Comparison of ENCODE assay signal across 1 cellular context in the genomic region with DNA sequence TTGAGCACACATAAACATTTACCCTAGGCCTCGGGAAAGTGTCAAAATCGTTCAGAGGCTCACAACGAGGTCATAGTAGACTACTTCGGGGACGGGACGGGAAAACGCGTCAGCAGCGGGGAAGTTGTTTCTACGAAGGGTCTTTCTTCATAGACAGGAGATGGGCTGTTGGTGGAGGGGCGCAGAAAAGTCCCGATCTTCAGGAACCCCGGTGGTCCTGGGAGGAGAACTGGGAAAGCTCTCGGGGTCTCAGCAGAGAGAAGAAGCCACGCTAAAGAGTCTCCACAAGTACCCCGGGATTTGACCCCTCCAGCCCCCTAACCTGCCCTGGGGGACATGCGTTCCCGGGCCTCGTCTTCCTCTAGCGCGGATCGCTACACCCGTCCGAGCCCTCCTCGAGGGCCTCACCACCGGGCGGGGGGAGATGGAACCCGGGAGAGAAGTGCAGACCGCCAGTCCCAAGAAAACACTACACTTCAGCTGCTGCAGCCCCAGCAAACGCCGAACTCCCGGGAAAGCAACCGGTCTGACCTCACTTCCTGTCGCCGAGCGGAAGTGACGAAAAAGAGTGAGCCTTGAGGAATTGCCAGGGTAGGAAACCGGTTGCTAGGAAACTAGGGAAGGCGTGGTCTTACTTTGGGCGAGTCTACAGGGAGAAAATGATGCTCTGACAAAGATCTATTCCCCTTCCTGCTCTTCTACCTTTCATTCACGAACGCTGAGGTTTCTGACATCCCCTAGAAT.
TF ChIP-seq lines count a peak whose summit lies in the region.

A gene (minus strand): TSS at position 534 of the 744 bp plus-strand sequence. CDS start 1,611 bp downstream, outside the sequence.

TF ChIP-seq in HepG2, 621 proteins besides CTCF, POLR2A, EP300 and RAD21 (continued from another document and continues in another):
- TF ChIP-seq, protein P1, sequence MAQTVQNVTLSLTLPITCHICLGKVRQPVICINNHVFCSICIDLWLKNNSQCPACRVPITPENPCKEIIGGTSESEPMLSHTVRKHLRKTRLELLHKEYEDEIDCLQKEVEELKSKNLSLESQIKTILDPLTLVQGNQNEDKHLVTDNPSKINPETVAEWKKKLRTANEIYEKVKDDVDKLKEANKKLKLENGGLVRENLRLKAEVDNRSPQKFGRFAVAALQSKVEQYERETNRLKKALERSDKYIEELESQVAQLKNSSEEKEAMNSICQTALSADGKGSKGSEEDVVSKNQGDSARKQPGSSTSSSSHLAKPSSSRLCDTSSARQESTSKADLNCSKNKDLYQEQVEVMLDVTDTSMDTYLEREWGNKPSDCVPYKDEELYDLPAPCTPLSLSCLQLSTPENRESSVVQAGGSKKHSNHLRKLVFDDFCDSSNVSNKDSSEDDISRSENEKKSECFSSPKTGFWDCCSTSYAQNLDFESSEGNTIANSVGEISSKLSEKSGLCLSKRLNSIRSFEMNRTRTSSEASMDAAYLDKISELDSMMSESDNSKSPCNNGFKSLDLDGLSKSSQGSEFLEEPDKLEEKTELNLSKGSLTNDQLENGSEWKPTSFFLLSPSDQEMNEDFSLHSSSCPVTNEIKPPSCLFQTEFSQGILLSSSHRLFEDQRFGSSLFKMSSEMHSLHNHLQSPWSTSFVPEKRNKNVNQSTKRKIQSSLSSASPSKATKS (CRISPR knock-in tag; IDR thresholded peaks at IDR 0.05) = no peak
- peak; percentile 72 for TF ChIP-seq NAIF1 (CRISPR knock-in tag; IDR thresholded peaks at IDR 0.05; ENCODE audit: borderline replicate concordance)
- TF ChIP-seq ZNF343 (CRISPR knock-in tag; IDR thresholded peaks at IDR 0.05) = no peak
- TF ChIP-seq, protein P2, sequence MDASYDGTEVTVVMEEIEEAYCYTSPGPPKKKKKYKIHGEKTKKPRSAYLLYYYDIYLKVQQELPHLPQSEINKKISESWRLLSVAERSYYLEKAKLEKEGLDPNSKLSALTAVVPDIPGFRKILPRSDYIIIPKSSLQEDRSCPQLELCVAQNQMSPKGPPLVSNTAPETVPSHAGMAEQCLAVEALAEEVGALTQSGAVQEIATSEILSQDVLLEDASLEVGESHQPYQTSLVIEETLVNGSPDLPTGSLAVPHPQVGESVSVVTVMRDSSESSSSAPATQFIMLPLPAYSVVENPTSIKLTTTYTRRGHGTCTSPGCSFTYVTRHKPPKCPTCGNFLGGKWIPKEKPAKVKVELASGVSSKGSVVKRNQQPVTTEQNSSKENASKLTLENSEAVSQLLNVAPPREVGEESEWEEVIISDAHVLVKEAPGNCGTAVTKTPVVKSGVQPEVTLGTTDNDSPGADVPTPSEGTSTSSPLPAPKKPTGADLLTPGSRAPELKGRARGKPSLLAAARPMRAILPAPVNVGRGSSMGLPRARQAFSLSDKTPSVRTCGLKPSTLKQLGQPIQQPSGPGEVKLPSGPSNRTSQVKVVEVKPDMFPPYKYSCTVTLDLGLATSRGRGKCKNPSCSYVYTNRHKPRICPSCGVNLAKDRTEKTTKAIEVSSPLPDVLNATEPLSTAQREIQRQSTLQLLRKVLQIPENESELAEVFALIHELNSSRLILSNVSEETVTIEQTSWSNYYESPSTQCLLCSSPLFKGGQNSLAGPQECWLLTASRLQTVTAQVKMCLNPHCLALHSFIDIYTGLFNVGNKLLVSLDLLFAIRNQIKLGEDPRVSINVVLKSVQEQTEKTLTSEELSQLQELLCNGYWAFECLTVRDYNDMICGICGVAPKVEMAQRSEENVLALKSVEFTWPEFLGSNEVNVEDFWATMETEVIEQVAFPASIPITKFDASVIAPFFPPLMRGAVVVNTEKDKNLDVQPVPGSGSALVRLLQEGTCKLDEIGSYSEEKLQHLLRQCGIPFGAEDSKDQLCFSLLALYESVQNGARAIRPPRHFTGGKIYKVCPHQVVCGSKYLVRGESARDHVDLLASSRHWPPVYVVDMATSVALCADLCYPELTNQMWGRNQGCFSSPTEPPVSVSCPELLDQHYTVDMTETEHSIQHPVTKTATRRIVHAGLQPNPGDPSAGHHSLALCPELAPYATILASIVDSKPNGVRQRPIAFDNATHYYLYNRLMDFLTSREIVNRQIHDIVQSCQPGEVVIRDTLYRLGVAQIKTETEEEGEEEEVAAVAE (CRISPR knock-in tag; IDR thresholded peaks at IDR 0.05; ENCODE audit: borderline replicate concordance) = 0 out of 2 replicates have a peak, but pooled peaks have one; percentile 37
- TF ChIP-seq ELF1 (CRISPR knock-in tag; IDR thresholded peaks at IDR 0.05) = peak; percentile 73
- TF ChIP-seq, protein P3, sequence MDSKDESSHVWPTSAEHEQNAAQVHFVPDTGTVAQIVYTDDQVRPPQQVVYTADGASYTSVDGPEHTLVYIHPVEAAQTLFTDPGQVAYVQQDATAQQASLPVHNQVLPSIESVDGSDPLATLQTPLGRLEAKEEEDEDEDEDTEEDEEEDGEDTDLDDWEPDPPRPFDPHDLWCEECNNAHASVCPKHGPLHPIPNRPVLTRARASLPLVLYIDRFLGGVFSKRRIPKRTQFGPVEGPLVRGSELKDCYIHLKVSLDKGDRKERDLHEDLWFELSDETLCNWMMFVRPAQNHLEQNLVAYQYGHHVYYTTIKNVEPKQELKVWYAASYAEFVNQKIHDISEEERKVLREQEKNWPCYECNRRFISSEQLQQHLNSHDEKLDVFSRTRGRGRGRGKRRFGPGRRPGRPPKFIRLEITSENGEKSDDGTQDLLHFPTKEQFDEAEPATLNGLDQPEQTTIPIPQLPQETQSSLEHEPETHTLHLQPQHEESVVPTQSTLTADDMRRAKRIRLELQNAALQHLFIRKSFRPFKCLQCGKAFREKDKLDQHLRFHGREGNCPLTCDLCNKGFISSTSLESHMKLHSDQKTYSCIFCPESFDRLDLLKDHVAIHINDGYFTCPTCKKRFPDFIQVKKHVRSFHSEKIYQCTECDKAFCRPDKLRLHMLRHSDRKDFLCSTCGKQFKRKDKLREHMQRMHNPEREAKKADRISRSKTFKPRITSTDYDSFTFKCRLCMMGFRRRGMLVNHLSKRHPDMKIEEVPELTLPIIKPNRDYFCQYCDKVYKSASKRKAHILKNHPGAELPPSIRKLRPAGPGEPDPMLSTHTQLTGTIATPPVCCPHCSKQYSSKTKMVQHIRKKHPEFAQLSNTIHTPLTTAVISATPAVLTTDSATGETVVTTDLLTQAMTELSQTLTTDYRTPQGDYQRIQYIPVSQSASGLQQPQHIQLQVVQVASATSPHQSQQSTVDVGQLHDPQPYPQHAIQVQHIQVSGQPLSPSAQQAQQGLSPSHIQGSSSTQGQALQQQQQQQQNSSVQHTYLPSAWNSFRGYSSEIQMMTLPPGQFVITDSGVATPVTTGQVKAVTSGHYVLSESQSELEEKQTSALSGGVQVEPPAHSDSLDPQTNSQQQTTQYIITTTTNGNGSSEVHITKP (CRISPR knock-in tag; IDR thresholded peaks at IDR 0.05; ENCODE audit: low read depth) = no peak
- no peak for TF ChIP-seq ZNF292 (CRISPR knock-in tag; IDR thresholded peaks at IDR 0.05; ENCODE audit: borderline replicate concordance, low read depth)
- peak; percentile 66 for TF ChIP-seq RFX1 (IDR thresholded peaks at IDR 0.05)
- TF ChIP-seq SKI (IDR thresholded peaks at IDR 0.05; ENCODE audit: partially characterized antibody) = no peak
- no peak for TF ChIP-seq GFI1 (CRISPR knock-in tag; IDR thresholded peaks at IDR 0.05; ENCODE audit: borderline replicate concordance)
- TF ChIP-seq ZNF589 (CRISPR knock-in tag; conservative IDR thresholded peaks at IDR 0.05) = no peak
- TF ChIP-seq, protein P4, sequence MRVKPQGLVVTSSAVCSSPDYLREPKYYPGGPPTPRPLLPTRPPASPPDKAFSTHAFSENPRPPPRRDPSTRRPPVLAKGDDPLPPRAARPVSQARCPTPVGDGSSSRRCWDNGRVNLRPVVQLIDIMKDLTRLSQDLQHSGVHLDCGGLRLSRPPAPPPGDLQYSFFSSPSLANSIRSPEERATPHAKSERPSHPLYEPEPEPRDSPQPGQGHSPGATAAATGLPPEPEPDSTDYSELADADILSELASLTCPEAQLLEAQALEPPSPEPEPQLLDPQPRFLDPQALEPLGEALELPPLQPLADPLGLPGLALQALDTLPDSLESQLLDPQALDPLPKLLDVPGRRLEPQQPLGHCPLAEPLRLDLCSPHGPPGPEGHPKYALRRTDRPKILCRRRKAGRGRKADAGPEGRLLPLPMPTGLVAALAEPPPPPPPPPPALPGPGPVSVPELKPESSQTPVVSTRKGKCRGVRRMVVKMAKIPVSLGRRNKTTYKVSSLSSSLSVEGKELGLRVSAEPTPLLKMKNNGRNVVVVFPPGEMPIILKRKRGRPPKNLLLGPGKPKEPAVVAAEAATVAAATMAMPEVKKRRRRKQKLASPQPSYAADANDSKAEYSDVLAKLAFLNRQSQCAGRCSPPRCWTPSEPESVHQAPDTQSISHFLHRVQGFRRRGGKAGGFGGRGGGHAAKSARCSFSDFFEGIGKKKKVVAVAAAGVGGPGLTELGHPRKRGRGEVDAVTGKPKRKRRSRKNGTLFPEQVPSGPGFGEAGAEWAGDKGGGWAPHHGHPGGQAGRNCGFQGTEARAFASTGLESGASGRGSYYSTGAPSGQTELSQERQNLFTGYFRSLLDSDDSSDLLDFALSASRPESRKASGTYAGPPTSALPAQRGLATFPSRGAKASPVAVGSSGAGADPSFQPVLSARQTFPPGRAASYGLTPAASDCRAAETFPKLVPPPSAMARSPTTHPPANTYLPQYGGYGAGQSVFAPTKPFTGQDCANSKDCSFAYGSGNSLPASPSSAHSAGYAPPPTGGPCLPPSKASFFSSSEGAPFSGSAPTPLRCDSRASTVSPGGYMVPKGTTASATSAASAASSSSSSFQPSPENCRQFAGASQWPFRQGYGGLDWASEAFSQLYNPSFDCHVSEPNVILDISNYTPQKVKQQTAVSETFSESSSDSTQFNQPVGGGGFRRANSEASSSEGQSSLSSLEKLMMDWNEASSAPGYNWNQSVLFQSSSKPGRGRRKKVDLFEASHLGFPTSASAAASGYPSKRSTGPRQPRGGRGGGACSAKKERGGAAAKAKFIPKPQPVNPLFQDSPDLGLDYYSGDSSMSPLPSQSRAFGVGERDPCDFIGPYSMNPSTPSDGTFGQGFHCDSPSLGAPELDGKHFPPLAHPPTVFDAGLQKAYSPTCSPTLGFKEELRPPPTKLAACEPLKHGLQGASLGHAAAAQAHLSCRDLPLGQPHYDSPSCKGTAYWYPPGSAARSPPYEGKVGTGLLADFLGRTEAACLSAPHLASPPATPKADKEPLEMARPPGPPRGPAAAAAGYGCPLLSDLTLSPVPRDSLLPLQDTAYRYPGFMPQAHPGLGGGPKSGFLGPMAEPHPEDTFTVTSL (CRISPR knock-in tag; IDR thresholded peaks at IDR 0.05; ENCODE audit: borderline replicate concordance) = no peak
- no peak for TF ChIP-seq ZNF720 (CRISPR knock-in tag; IDR thresholded peaks at IDR 0.05)
- TF ChIP-seq ZFP62 (CRISPR knock-in tag; IDR thresholded peaks at IDR 0.05) = no peak
- TF ChIP-seq, protein P5, sequence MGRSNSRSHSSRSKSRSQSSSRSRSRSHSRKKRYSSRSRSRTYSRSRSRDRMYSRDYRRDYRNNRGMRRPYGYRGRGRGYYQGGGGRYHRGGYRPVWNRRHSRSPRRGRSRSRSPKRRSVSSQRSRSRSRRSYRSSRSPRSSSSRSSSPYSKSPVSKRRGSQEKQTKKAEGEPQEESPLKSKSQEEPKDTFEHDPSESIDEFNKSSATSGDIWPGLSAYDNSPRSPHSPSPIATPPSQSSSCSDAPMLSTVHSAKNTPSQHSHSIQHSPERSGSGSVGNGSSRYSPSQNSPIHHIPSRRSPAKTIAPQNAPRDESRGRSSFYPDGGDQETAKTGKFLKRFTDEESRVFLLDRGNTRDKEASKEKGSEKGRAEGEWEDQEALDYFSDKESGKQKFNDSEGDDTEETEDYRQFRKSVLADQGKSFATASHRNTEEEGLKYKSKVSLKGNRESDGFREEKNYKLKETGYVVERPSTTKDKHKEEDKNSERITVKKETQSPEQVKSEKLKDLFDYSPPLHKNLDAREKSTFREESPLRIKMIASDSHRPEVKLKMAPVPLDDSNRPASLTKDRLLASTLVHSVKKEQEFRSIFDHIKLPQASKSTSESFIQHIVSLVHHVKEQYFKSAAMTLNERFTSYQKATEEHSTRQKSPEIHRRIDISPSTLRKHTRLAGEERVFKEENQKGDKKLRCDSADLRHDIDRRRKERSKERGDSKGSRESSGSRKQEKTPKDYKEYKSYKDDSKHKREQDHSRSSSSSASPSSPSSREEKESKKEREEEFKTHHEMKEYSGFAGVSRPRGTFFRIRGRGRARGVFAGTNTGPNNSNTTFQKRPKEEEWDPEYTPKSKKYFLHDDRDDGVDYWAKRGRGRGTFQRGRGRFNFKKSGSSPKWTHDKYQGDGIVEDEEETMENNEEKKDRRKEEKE (IDR thresholded peaks at IDR 0.05) = no peak
- TF ChIP-seq, protein P6, sequence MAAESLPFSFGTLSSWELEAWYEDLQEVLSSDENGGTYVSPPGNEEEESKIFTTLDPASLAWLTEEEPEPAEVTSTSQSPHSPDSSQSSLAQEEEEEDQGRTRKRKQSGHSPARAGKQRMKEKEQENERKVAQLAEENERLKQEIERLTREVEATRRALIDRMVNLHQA (CRISPR knock-in tag; IDR thresholded peaks at IDR 0.05) = no peak
- TF ChIP-seq, protein P7, sequence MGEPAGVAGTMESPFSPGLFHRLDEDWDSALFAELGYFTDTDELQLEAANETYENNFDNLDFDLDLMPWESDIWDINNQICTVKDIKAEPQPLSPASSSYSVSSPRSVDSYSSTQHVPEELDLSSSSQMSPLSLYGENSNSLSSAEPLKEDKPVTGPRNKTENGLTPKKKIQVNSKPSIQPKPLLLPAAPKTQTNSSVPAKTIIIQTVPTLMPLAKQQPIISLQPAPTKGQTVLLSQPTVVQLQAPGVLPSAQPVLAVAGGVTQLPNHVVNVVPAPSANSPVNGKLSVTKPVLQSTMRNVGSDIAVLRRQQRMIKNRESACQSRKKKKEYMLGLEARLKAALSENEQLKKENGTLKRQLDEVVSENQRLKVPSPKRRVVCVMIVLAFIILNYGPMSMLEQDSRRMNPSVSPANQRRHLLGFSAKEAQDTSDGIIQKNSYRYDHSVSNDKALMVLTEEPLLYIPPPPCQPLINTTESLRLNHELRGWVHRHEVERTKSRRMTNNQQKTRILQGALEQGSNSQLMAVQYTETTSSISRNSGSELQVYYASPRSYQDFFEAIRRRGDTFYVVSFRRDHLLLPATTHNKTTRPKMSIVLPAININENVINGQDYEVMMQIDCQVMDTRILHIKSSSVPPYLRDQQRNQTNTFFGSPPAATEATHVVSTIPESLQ (CRISPR knock-in tag; conservative IDR thresholded peaks at IDR 0.05) = no peak
- 0 out of 2 replicates have a peak, but pooled peaks have one; percentile 55 for TF ChIP-seq ZNF891 (CRISPR knock-in tag; IDR thresholded peaks at IDR 0.05)
- TF ChIP-seq ZNF496 (CRISPR knock-in tag; IDR thresholded peaks at IDR 0.05; ENCODE audit: insufficient replicate concordance) = no peak
- TF ChIP-seq GABPA (IDR thresholded peaks at IDR 0.05; ENCODE audit: low read depth, low read length) = peak; percentile 89
- peak; percentile 99 for TF ChIP-seq GABPA (CRISPR knock-in tag; IDR thresholded peaks at IDR 0.05; ENCODE audit: low read depth)
- TF ChIP-seq ZNF224 (CRISPR knock-in tag; IDR thresholded peaks at IDR 0.05) = no peak
- TF ChIP-seq RXRB (CRISPR knock-in tag; IDR thresholded peaks at IDR 0.05; ENCODE audit: borderline replicate concordance) = no peak
- no peak for TF ChIP-seq HOXA7 (CRISPR knock-in tag; IDR thresholded peaks at IDR 0.05)
- TF ChIP-seq ZNF510 (CRISPR knock-in tag; IDR thresholded peaks at IDR 0.05; ENCODE audit: low read depth) = no peak
- no peak for TF ChIP-seq PHB2 (IDR thresholded peaks at IDR 0.05; ENCODE audit: partially characterized antibody)
- TF ChIP-seq ZFP1 (CRISPR knock-in tag; IDR thresholded peaks at IDR 0.05) = no peak
- no peak for TF ChIP-seq NPAS2 (CRISPR knock-in tag; IDR thresholded peaks at IDR 0.05; ENCODE audit: borderline replicate concordance)
- TF ChIP-seq KMT2A (CRISPR knock-in tag; IDR thresholded peaks at IDR 0.05) = peak; percentile 78; the same call in 1 of the 2 replicates
- no peak for TF ChIP-seq ZNF333 (CRISPR knock-in tag; IDR thresholded peaks at IDR 0.05; ENCODE audit: borderline replicate concordance)
- TF ChIP-seq TSC22D2 (CRISPR knock-in tag; IDR thresholded peaks at IDR 0.05; ENCODE audit: borderline replicate concordance) = 0 out of 2 replicates have a peak, but pooled peaks have one; percentile 23
- peak; percentile 92 for TF ChIP-seq POLR2G (IDR thresholded peaks at IDR 0.05; ENCODE audit: low read depth, low read length)
- no peak for TF ChIP-seq CHCHD3 (CRISPR knock-in tag; IDR thresholded peaks at IDR 0.05)
- no peak for TF ChIP-seq MAFG (CRISPR knock-in tag; IDR thresholded peaks at IDR 0.05)
- TF ChIP-seq ZKSCAN1 (IDR thresholded peaks at IDR 0.05; ENCODE audit: low read length) = no peak
